ENCODE assay signal across 8 cellular contexts in the genomic region with DNA sequence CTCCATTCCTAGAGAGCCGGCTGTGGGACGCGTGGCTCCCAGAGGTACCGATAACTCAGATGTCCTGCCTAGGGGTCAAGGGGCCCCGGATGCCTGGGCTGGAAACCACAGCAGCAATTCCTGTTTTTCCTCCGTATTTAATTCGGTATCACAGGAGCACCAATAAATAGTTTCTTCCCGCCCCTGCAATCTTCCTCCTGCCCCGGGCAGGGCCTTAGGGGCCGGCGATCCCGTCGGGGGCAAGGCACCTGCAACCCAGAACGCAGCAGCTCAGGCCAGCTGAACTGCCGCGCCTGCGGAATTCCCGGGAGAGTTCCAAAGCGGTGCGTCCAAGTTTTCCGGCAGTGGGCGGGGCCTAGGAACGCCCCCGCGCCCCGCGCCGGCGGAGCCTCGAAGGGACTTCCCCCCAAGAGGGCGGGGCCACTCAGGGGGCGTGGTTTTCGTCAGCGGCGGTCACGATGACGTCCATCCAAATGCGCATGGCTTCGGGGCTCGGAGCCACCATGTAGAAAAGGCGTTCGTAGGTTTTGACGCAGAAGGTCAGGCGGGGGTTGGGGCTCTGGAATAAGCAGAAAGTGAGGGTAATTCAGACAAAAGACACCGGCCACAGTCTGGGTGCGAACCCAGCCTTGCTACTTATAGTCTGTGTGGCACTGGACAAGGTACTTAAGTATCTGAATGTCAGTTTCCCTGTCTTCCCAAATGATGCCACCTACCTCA. TPM values are rescaled to one million over a fixed set of nuclear protein-coding genes. Genes with fewer than 3 reads are reported as not detected.
DNase-seq lines count a peak whose midpoint lies in the region; ATAC-seq and TF ChIP-seq lines count a peak whose summit lies in the region.

No MANE protein-coding gene starts in this region.

- TF ChIP-seq POLR2A in HCT116 (IDR thresholded peaks at IDR 0.05; ENCODE audit: borderline replicate concordance, extremely low read depth, insufficient read depth, insufficient read length): peak; percentile 69

- H3K4me3 Mint-ChIP-seq in activated CD4-positive, alpha-beta T cell treated with anti-CD3 and anti-CD28 coated beads, Interleukin-2, amount 10 ng/mL, durations not matched to agents 7 days and 5 days: peak overlapping the region; percentile 62

- intact Hi-C loops in HCT116 (cut with micrococcal nuclease) (no loop called here), colonic mucosa (cut with DNase I) (no loop called here)

- no peak overlapping the region for H2AFZ ChIP-seq in HCT116 (ENCODE audit: low read depth, low read length, poor library complexity, severe bottlenecking)

- CTCF ChIA-PET in HCT116 (lab: Charles Lee): interaction anchor here (1.2 kb wide), 1 partner anchor 11 kb away, joined by 4 read pairs; no protein-coding TSS in a partner anchor
- CTCF ChIA-PET in activated CD4-positive, alpha-beta T cell treated with anti-CD3 and anti-CD28 coated beads, Interleukin-2, amount 10 ng/mL, durations not matched to agents 7 days and 5 days (lab: Charles Lee): interaction anchor here (1.1 kb wide), 1 partner anchor 12 kb away, joined by 5 read pairs; no protein-coding TSS in a partner anchor

- peak overlapping the region; percentile 56 for H3K27ac ChIP-seq in HCT116 (ENCODE audit: low read depth, low read length)
- H3K27ac ChIP-seq in colonic mucosa: peak overlapping the region; percentile 57

- no peaks in the 10 kb centered on the region for H3K79me2 ChIP-seq in HCT116 (ENCODE audit: insufficient read depth, low read length)

- peak; percentile 75 for DNase-seq in DMS 273 treated with DMSO at 0.1 percent for 48 hours (lab: John Stamatoyannopoulos, UW)
- peak; percentile 88 for DNase-seq in HCT116 (ENCODE audit: low read depth, low spot score)
- peak; percentile 81 for DNase-seq in NCI-H2196 treated with DMSO at 0.1 percent for 48 hours (lab: John Stamatoyannopoulos, UW; ENCODE audit: unreplicated experiment)
- DNase-seq in activated CD4-positive, alpha-beta T cell treated with anti-CD3 and anti-CD28 coated beads, Interleukin-2, amount 10 ng/mL, durations not matched to agents 7 days and 5 days: peak; percentile 93
- DNase-seq in colonic mucosa: peak; percentile 98
- peak; percentile 75 for DNase-seq in kidney glomerular epithelial cell (lab: John Stamatoyannopoulos, UW)
- DNase-seq in stimulated activated CD4-positive, alpha-beta T cell treated with anti-CD3 and anti-CD28 coated beads, Interleukin-15, amount 100 ng/mL, for 1 hour (ENCODE audit: low read depth in 1 of 2, low spot score in 1 of 2): peak; percentile 84 to 96

- peak overlapping the region; percentile 82 for H3K27ac Mint-ChIP-seq in activated CD4-positive, alpha-beta T cell treated with anti-CD3 and anti-CD28 coated beads, Interleukin-2, amount 10 ng/mL, durations not matched to agents 7 days and 5 days

- H3K4me1 ChIP-seq in HCT116 (ENCODE audit: control insufficient read depth in 1 of 2, insufficient read depth in 2 of 2, low read length in 2 of 2) (peaks cover 11 to 25% of the 10 kb centered on the region in 2 experiments), colonic mucosa (peaks cover 4% of the 10 kb centered on the region)

- H3K27me3 Mint-ChIP-seq in activated CD4-positive, alpha-beta T cell treated with anti-CD3 and anti-CD28 coated beads, Interleukin-2, amount 10 ng/mL, durations not matched to agents 7 days and 5 days: no peaks in the 10 kb centered on the region

- TF ChIP-seq CTCF in HCT116 (IDR thresholded peaks at IDR 0.05 in 2 of 3, conservative IDR thresholded peaks at IDR 0.05 in 1 of 3; ENCODE audit: borderline replicate concordance in 1 of 3, insufficient read depth in 1 of 3, low read depth in 2 of 3, low read length in 2 of 3): no peak
- TF ChIP-seq CTCF in colonic mucosa (IDR thresholded peaks at IDR 0.05): no peak

- no peaks in the 10 kb centered on the region for H3K9me2 ChIP-seq in HCT116 (ENCODE audit: insufficient read depth)

- ATAC-seq in HCT116: peak; percentile 90
- ATAC-seq in HG03460 (IDR thresholded peaks at IDR 0.05; ENCODE audit: unreplicated experiment): no peak

- H3K36me3 Mint-ChIP-seq in activated CD4-positive, alpha-beta T cell treated with anti-CD3 and anti-CD28 coated beads, Interleukin-2, amount 10 ng/mL, durations not matched to agents 7 days and 5 days (ENCODE audit: low read depth): peaks cover 6% of the 10 kb centered on the region

- POLR2A ChIA-PET in HCT116 (lab: Charles Lee): interaction anchor here (1.0 to 1.4 kb wide), 2 partner anchors 9 to 12 kb away, joined by 3 to 5 read pairs; no protein-coding TSS in a partner anchor
- POLR2A ChIA-PET in activated CD4-positive, alpha-beta T cell treated with anti-CD3 and anti-CD28 coated beads, Interleukin-2, amount 10 ng/mL, durations not matched to agents 7 days and 5 days (lab: Charles Lee): no interaction called here

- H3K9ac ChIP-seq in HCT116 (ENCODE audit: low read length) (peak overlapping the region; percentile 62), colonic mucosa (ENCODE audit: low read depth in 2 of 2, low read length in 2 of 2) (peak overlapping the region; percentile 61 to 69)

- H3K9me3 Mint-ChIP-seq in activated CD4-positive, alpha-beta T cell treated with anti-CD3 and anti-CD28 coated beads, Interleukin-2, amount 10 ng/mL, durations not matched to agents 7 days and 5 days: peaks cover 3% of the 10 kb centered on the region

- H3K4me3 ChIP-seq in HCT116 (replicated peaks in 1 of 2; ENCODE audit: low read depth in 1 of 2, low read length in 2 of 2) (peak overlapping the region; percentile 45 to 57), colonic mucosa (peak overlapping the region; percentile 13)

- no peaks in the 10 kb centered on the region for H3K9me3 ChIP-seq in HCT116 (ENCODE audit: control insufficient read depth in 1 of 2, insufficient read depth in 1 of 2, low read depth in 1 of 2, low read length in 2 of 2)
- no peaks in the 10 kb centered on the region for H3K9me3 ChIP-seq in colonic mucosa

- no peak for TF ChIP-seq RAD21 in HCT116 (IDR thresholded peaks at IDR 0.05; ENCODE audit: low read depth)

- no TSS peak for BruUV-seq in HCT116 (replicated peaks; lab: Mats Ljungman, UMichigan)

- H3K4me2 ChIP-seq in HCT116 (ENCODE audit: low read length): peak overlapping the region; percentile 92

- no peaks in the 10 kb centered on the region for H4K20me1 ChIP-seq in HCT116 (ENCODE audit: insufficient read depth)

- H3K27me3 ChIP-seq in HCT116 (ENCODE audit: insufficient read depth, low read length) (no peaks in the 10 kb centered on the region), colonic mucosa (no peaks in the 10 kb centered on the region)

- H3K36me3 ChIP-seq in HCT116 (ENCODE audit: control insufficient read depth in 1 of 2, insufficient read depth in 2 of 2, low read length in 2 of 2) (no peaks in the 10 kb centered on the region), colonic mucosa (no peaks in the 10 kb centered on the region)

- peaks cover 25% of the 10 kb centered on the region for H3K4me1 Mint-ChIP-seq in activated CD4-positive, alpha-beta T cell treated with anti-CD3 and anti-CD28 coated beads, Interleukin-2, amount 10 ng/mL, durations not matched to agents 7 days and 5 days

- RAD21 ChIA-PET in HCT116 (lab: Charles Lee; ENCODE audit: low non-redundant PET in 1 of 2, low total read pairs in 2 of 2, uncharacterized antibody in 2 of 2, unreplicated experiment in 2 of 2): no interaction called here

TF ChIP-seq in HCT116, 20 proteins besides CTCF, POLR2A, EP300 and RAD21 (continues in another document):
- TF ChIP-seq ZBTB33 (IDR thresholded peaks at IDR 0.05; ENCODE audit: extremely low read depth, insufficient replicate concordance, low read length) (peak; percentile 51), SP1 (IDR thresholded peaks at IDR 0.05; ENCODE audit: low read depth) (peak; percentile 68), FOSL1 (IDR thresholded peaks at IDR 0.05; ENCODE audit: low read depth) (no peak), SIN3A (IDR thresholded peaks at IDR 0.05; ENCODE audit: low read depth) (peak; percentile 66; the same call in 1 of the 2 replicates), MAX (IDR thresholded peaks at IDR 0.05) (peak; percentile 92), TCF7L2 (IDR thresholded peaks at IDR 0.05; ENCODE audit: borderline replicate concordance, extremely low read depth, insufficient read depth, insufficient read length) (peak; percentile 32)

RNA-seq across cellular contexts. Expression of gene LYPD3, which starts 9.7 kb away (rescaled TPM):
- total RNA-seq in HCT116 (2021; ENCODE audit: unreplicated experiment) (3.6 TPM), colonic mucosa (under 1 TPM; 0.42 to 0.59 TPM)
- polyA plus RNA-seq in HCT116 (2012): 6.3 and 9.4 TPM in 2 replicates
- under 1 TPM; 0.73 to 0.84 TPM for total RNA-seq in activated CD4-positive, alpha-beta T cell treated with anti-CD3 and anti-CD28 coated beads, Interleukin-2, amount 10 ng/mL, durations not matched to agents 7 days and 5 days

RNA-seq across cellular contexts. Expression of gene PHLDB3, which starts 29.4 kb away (rescaled TPM):
- total RNA-seq in HCT116 (2021; ENCODE audit: unreplicated experiment): 15.5 TPM
- polyA plus RNA-seq in HCT116 (2012): 12.0 and 14.3 TPM in 2 replicates
- 10 to 100 TPM; 11.9 to 18.6 TPM for total RNA-seq in activated CD4-positive, alpha-beta T cell treated with anti-CD3 and anti-CD28 coated beads, Interleukin-2, amount 10 ng/mL, durations not matched to agents 7 days and 5 days
- 10 to 100 TPM in 1 of 2 donors, 1 to 10 TPM in 1; 6.8 to 24.0 TPM for total RNA-seq in colonic mucosa

RNA-seq across cellular contexts. Expression of gene ETHE1, which starts 51.9 kb away (rescaled TPM):
- total RNA-seq in HCT116 (2021; ENCODE audit: unreplicated experiment) (64.3 TPM), colonic mucosa (100 to 1,000 TPM; 482 to 569 TPM)
- 120 and 133 TPM in 2 replicates for polyA plus RNA-seq in HCT116 (2012)
- total RNA-seq in activated CD4-positive, alpha-beta T cell treated with anti-CD3 and anti-CD28 coated beads, Interleukin-2, amount 10 ng/mL, durations not matched to agents 7 days and 5 days: 10 to 100 TPM; 66.8 to 73.7 TPM

RNA-seq across cellular contexts. Expression of gene ZNF575, which starts 57.8 kb away (rescaled TPM):
- total RNA-seq in HCT116 (2021; ENCODE audit: unreplicated experiment) (1.9 TPM), colonic mucosa (10 to 100 TPM in 1 of 2 donors, 1 to 10 TPM in 1; 6.4 to 11.3 TPM)
- 1.0 and 2.0 TPM in 2 replicates for polyA plus RNA-seq in HCT116 (2012)
- total RNA-seq in activated CD4-positive, alpha-beta T cell treated with anti-CD3 and anti-CD28 coated beads, Interleukin-2, amount 10 ng/mL, durations not matched to agents 7 days and 5 days: 1 to 10 TPM; 6.2 to 6.3 TPM
